Comparison of ENCODE assay signal across 8 cellular contexts in the genomic region with DNA sequence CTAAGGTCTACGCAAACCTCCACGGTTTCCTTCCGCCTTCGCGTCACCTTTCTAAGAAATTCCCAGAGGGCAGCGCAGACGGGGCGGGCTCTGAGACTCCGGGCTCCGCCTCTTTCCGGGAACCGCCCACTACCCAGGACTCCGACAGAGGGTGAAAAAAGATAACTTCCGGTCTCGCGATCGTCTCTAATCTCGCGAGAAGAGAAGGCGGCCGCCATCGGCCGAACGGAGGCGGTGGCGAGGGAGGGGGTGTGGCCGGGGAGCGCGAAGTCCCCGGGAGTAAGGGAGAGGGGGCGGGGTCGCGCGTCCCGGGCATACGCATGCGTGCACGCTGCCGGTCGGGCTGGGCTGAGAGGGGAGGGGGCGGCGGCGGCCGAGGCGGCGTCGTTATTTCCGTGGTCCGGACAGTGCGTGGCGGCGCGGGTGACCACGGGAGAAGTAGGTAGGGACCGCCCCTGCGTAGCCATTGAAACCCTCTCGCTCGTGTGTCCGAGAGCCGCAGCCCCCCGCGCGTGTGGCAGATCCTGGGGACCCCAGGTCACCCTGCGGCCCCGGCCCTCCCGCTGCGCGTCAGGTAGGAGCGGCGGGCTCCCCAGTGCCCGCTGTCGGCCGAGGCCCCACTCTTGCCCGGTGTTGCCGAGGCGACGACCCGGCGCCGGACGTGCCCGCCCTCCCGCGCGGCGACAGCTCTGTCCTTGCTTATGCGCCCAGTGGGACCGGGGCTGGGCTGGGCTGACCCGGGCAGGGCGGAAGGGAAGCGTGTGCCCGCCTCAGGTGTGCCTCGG. TPM values are rescaled to one million over a fixed set of nuclear protein-coding genes. Genes with fewer than 3 reads are reported as not detected.
DNase-seq lines count a peak whose midpoint lies in the region; ATAC-seq and TF ChIP-seq lines count a peak whose summit lies in the region.

Gene NAA35, plus strand, starts transcription at position 315 of the 785 bp plus-strand sequence. CDS start 1,014 bp downstream, outside the sequence.

- intact Hi-C loops in head of caudate nucleus (cut with DNase I) (loop anchor here (5.0 kb wide), 1 partner anchor 341 kb away; the partner anchor contains the start of gene ISCA1), ovary (cut with DNase I) (no loop called here), thyroid gland (cut with DNase I) (loop anchor here (10.0 kb wide), 2 partner anchors 196 to 344 kb away; partner anchors contain the start of genes AGTPBP1 and ISCA1)

- DNase-seq in NCI-H1417 (lab: John Stamatoyannopoulos, UW) (peak; percentile 96 to 100 (median 99)), SW 1271 (lab: John Stamatoyannopoulos, UW) (peak; percentile 91 to 98), head of caudate nucleus (peak; percentile 96 to 99 (median 98)), ovary (peak; percentile 99), thyroid gland (peak; percentile 98 to 99)
- peak; percentile 97 for DNase-seq in activated naive CD8-positive, alpha-beta T cell treated with anti-CD3 and anti-CD28 coated beads, Interleukin-2, amount 50 U/mL, for 16 hours (ENCODE audit: low read depth, low spot score)

- H3K27ac ChIP-seq in ovary (peak within 1 kb of the TSS; percentile 74 to 79), thyroid gland (peak within 1 kb of the TSS; percentile 89 to 96 (median 91))

- H3K36me3 ChIP-seq in ovary, result no peaks in the 10 kb centered on the region
- peaks cover 0 to 8% of the 10 kb centered on the region in 2 donors for H3K36me3 ChIP-seq in thyroid gland

- H3K27me3 ChIP-seq in ovary, result no peaks in the 10 kb centered on the region
- no peaks in the 10 kb centered on the region for H3K27me3 ChIP-seq in thyroid gland

- TF ChIP-seq POLR2A in GM10847 (IDR thresholded peaks at IDR 0.05; ENCODE audit: extremely low read depth, insufficient read length) (peak; percentile 48), ovary (IDR thresholded peaks at IDR 0.05) (peak; percentile 36), thyroid gland (IDR thresholded peaks at IDR 0.05) (peak in 1 of 2 donors; percentile 93)

- 0 to 1% (median 1%) methylated on average over 67 to 93 of the region's 93 CpGs for WGBS in ovary, 3 donors
- WGBS in thyroid gland, 2 donors, result 0% methylated on average over 10 to 13 of the region's 93 CpGs

- H3K9me3 ChIP-seq in ovary (no peaks in the 10 kb centered on the region), thyroid gland (no peaks in the 10 kb centered on the region)

- peaks cover 6% of the 10 kb centered on the region for H3K4me1 ChIP-seq in ovary (ENCODE audit: insufficient read depth)
- H3K4me1 ChIP-seq in thyroid gland, result peaks cover 15 to 17% of the 10 kb centered on the region in 2 donors

- peak; percentile 90 for ATAC-seq in HG02759 (IDR thresholded peaks at IDR 0.05; ENCODE audit: unreplicated experiment)

- TF ChIP-seq EP300 in ovary (IDR thresholded peaks at IDR 0.05), result peak; percentile 57

- H3K4me3 ChIP-seq in ovary, result peak within 1 kb of the TSS; percentile 96
- peak within 1 kb of the TSS; percentile 29 to 88 (median 78) for H3K4me3 ChIP-seq in thyroid gland (replicated peaks in 1 of 3)

- no peak for TF ChIP-seq CTCF in ovary (IDR thresholded peaks at IDR 0.05)
- TF ChIP-seq CTCF in thyroid gland (IDR thresholded peaks at IDR 0.05), result peak in 1 of 6 experiments; percentile 14

RNA-seq across cellular contexts. Expression of gene NAA35, which starts in this region (rescaled TPM):
- total RNA-seq in ovary (10 to 100 TPM; 10.6 to 25.5 (median 22.7) TPM), thyroid gland (10 to 100 TPM; 23.2 to 31.1 (median 26.2) TPM)
- 10 to 100 TPM; 10.6 to 15.7 TPM for polyA plus RNA-seq in ovary

Comparison
In these comparisons a context has a peak if more than half of its experiments do, and no peak if none do; other contexts are left out.
1. Peak in every context shown above with its lines: DNase-seq, ATAC-seq, H3K4me3 ChIP-seq and H3K27ac ChIP-seq.
2. intact Hi-C loops: an anchor here in head of caudate nucleus (5.0 kb wide) and thyroid gland (10.0 kb wide); none called in ovary.